ENCODE assay signal across 19 cellular contexts in genomic region chr1:211642870-211643269, GRCh38. TPM values are rescaled to one million over a fixed set of nuclear protein-coding genes. Genes with fewer than 3 reads are reported as not detected.
DNase-seq lines count a peak whose midpoint lies in the region; ATAC-seq, FAIRE-seq and TF ChIP-seq lines count a peak whose summit lies in the region.
"Had no signal": no experiment of that assay in that cellular context is flagged by ENCODE, and none has a peak within 500 bp of the region (broad histone marks: within the 10 kb centered on the region; RNA-seq: fewer than 3 reads in every experiment).

No MANE protein-coding gene starts in this region.

- no peak overlapping the region for H3K27ac Mint-ChIP-seq in osteocyte (ENCODE audit: unreplicated experiment)
- H3K27ac Mint-ChIP-seq in T-helper 2 cell treated with Interferon-gamma antibody and Interleukin-4, amounts not matched to agents 5 μg/mL and 100 μg/mL, for 36 hours: no peak overlapping the region
- H3K27ac Mint-ChIP-seq: activated CD4-positive, alpha-beta T cell treated with anti-CD3 and anti-CD28 coated beads for 36 hours; HFFc6 had no signal

- no peak for TF ChIP-seq EP300 in A549 (IDR thresholded peaks at IDR 0.05)

- TF ChIP-seq CTCF in A549 (IDR thresholded peaks at IDR 0.05) (no peak), coronary artery (IDR thresholded peaks at IDR 0.05) (no peak), osteocyte (IDR thresholded peaks at IDR 0.05) (no peak)

- no peak for TF ChIP-seq RAD21 in A549 (conservative IDR thresholded peaks at IDR 0.05 in 1 of 2, IDR thresholded peaks at IDR 0.05 in 1 of 2)

- no peak for TF ChIP-seq POLR2A in A549 (IDR thresholded peaks at IDR 0.05; ENCODE audit: low read length)

- CTCF ChIA-PET in A549 (lab: Yijun Ruan, JAX): interaction anchor here (0.7 to 4.7 kb wide), 5 partner anchors 10 to 320 kb away, joined by 3 to 33 read pairs (median 4); no protein-coding TSS in a partner anchor

- no peaks in the 10 kb centered on the region for H3K9me3 ChIP-seq in A549
- H3K9me3 ChIP-seq: mucosa of descending colon had no signal

- no peaks in the 10 kb centered on the region for H3K27me3 Mint-ChIP-seq in osteocyte (ENCODE audit: unreplicated experiment)
- peaks cover 10% of the 10 kb centered on the region for H3K27me3 Mint-ChIP-seq in T-helper 2 cell treated with Interferon-gamma antibody and Interleukin-4, amounts not matched to agents 5 μg/mL and 100 μg/mL, for 36 hours (ENCODE audit: low read depth)
- H3K27me3 Mint-ChIP-seq: activated CD4-positive, alpha-beta T cell treated with anti-CD3 and anti-CD28 coated beads for 36 hours; stimulated activated naive CD8-positive, alpha-beta T cell treated with anti-CD3 and anti-CD28 coated beads, Interleukin-15, amount 100 ng/mL, for 72 hours had no signal

- no peaks in the 10 kb centered on the region for H3K9me3 Mint-ChIP-seq in osteocyte (ENCODE audit: unreplicated experiment)
- no peaks in the 10 kb centered on the region for H3K9me3 Mint-ChIP-seq in T-helper 2 cell treated with Interferon-gamma antibody and Interleukin-4, amounts not matched to agents 5 μg/mL and 100 μg/mL, for 36 hours
- H3K9me3 Mint-ChIP-seq: HFFc6; stimulated activated naive CD8-positive, alpha-beta T cell treated with anti-CD3 and anti-CD28 coated beads, Interleukin-15, amount 100 ng/mL, for 72 hours had no signal

- in situ Hi-C loops in G401 (cut with HindIII; ENCODE audit: low sequenced_read_pairs): no loop called here

- no peak overlapping the region for H3K4me3 Mint-ChIP-seq in osteocyte (ENCODE audit: unreplicated experiment)
- H3K4me3 Mint-ChIP-seq in T-helper 2 cell treated with Interferon-gamma antibody and Interleukin-4, amounts not matched to agents 5 μg/mL and 100 μg/mL, for 36 hours: no peak overlapping the region
- H3K4me3 Mint-ChIP-seq: activated CD4-positive, alpha-beta T cell treated with anti-CD3 and anti-CD28 coated beads for 36 hours; HFFc6 had no signal

- no peak for FAIRE-seq in A549 (lab: Jason Lieb, UNC)
- FAIRE-seq: G401.6, GM12892 had no signal

- 94% methylated on average over 4 of the region's 4 CpGs for WGBS in A549 (ENCODE audit: missing lambda C conversion rate)

- no peaks in the 10 kb centered on the region for H3K36me3 Mint-ChIP-seq in osteocyte (ENCODE audit: unreplicated experiment)
- no peaks in the 10 kb centered on the region for H3K36me3 Mint-ChIP-seq in T-helper 2 cell treated with Interferon-gamma antibody and Interleukin-4, amounts not matched to agents 5 μg/mL and 100 μg/mL, for 36 hours (ENCODE audit: low read depth)

- peak; percentile 6 to 21; a peak in 2 of 6 replicates for ATAC-seq in A549
- ATAC-seq: activated CD4-positive, alpha-beta T cell treated with anti-CD3 and anti-CD28 coated beads for 36 hours had no signal

- POLR2A ChIA-PET in A549 (lab: Yijun Ruan, JAX): interaction anchor here (1.5 kb wide), 1 partner anchor 64 kb away, joined by 14 read pairs; the partner anchor contains the start of gene SLC30A1

- DNase-seq in A549 (ENCODE audit: low read depth in 1 of 2, low spot score in 1 of 2) (no peak), G401 (ENCODE audit: low spot score) (peak; percentile 3), coronary artery (ENCODE audit: low spot score) (no peak), osteocyte (ENCODE audit: extremely low spot score, unreplicated experiment) (peak; percentile 62), AG08396 (ENCODE audit: low spot score) (no peak), SK-N-DZ (ENCODE audit: low spot score) (no peak)
- DNase-seq in T-helper 2 cell treated with Interferon-gamma antibody and Interleukin-4, amounts not matched to agents 5 μg/mL and 100 μg/mL, for 36 hours (ENCODE audit: low spot score): no peak
- DNase-seq: activated CD4-positive, alpha-beta T cell treated with anti-CD3 and anti-CD28 coated beads for 36 hours; activated naive CD4-positive, alpha-beta T cell; foreskin melanocyte; HFFc6; mucosa of descending colon; NCI-H1105 treated with DMSO at 0.1 percent for 48 hours; NCI-H526 treated with DMSO at 0.1 percent for 48 hours; stimulated activated naive CD8-positive, alpha-beta T cell treated with anti-CD3 and anti-CD28 coated beads, Interleukin-15, amount 100 ng/mL, for 72 hours had no signal

- no peak overlapping the region for H3K4me2 ChIP-seq in A549

- peaks cover 67% of the 10 kb centered on the region for H3K4me1 ChIP-seq in A549

- H3K27ac ChIP-seq in A549: peak overlapping the region; percentile 60 to 83; a peak in 5 of 6 replicates
- peak overlapping the region; percentile 66 to 83 for H3K27ac ChIP-seq in coronary artery
- H3K27ac ChIP-seq: SK-N-MC had no signal

- peaks cover 52% of the 10 kb centered on the region for H3K4me1 Mint-ChIP-seq in osteocyte (ENCODE audit: unreplicated experiment)
- H3K4me1 Mint-ChIP-seq in T-helper 2 cell treated with Interferon-gamma antibody and Interleukin-4, amounts not matched to agents 5 μg/mL and 100 μg/mL, for 36 hours (ENCODE audit: low read depth): no peaks in the 10 kb centered on the region

- no peak overlapping the region for H3K4me3 ChIP-seq in A549
- no peak overlapping the region for H3K4me3 ChIP-seq in coronary artery
- H3K4me3 ChIP-seq: mucosa of descending colon, SK-N-MC had no signal

TF ChIP-seq in A549, 52 proteins besides CTCF, POLR2A, EP300 and RAD21:
- TF ChIP-seq RNF2 (IDR thresholded peaks at IDR 0.05; ENCODE audit: borderline replicate concordance, low read depth) (no peak), RARB (CRISPR knock-in tag; IDR thresholded peaks at IDR 0.05) (no peak), MYC (IDR thresholded peaks at IDR 0.05; ENCODE audit: borderline replicate concordance, low read length) (no peak), FOXS1 (CRISPR knock-in tag; IDR thresholded peaks at IDR 0.05) (no peak), NR3C1 (IDR thresholded peaks at IDR 0.05) (no peak), CBX2 (IDR thresholded peaks at IDR 0.05; ENCODE audit: borderline replicate concordance, low read depth) (no peak), USF2 (IDR thresholded peaks at IDR 0.05) (no peak), MAFK (IDR thresholded peaks at IDR 0.05; ENCODE audit: partially characterized antibody) (no peak), BCL3 (IDR thresholded peaks at IDR 0.05) (no peak), NPAS2 (CRISPR knock-in tag; IDR thresholded peaks at IDR 0.05; ENCODE audit: borderline replicate concordance) (no peak), HEYL (CRISPR knock-in tag; IDR thresholded peaks at IDR 0.05) (no peak), HES2 (IDR thresholded peaks at IDR 0.05) (no peak)

RNA-seq across cellular contexts. Expression of gene NEK2, which starts 32.6 kb away (rescaled TPM):
- polyA plus RNA-seq in A549 (2011; rRNA removed) (41.0 and 65.3 TPM in 2 replicates), A549 (2017; fragmentation: RNase III; extraction: RNeasy Plus Mini Kit Qiagen cat#74134 plus additional on column Dnase treatment) (38.1 to 45.1 TPM (median 42.0 TPM) in 3 replicates)
- 25.2 and 26.6 TPM in 2 replicates for polyA plus RNA-seq in A549 (2012; cell fraction: cytosol; rRNA removed)
- 11.0 and 14.8 TPM in 2 replicates for polyA plus RNA-seq in A549 (2012; cell fraction: nucleus; rRNA removed)
- polyA minus RNA-seq in A549 (2011; rRNA and poly(A)+ RNA removed): 19.4 and 22.6 TPM in 2 replicates
- 38.2 and 42.5 TPM in 2 replicates for total RNA-seq in G401 (2014; rRNA removed; shearing (Covaris generic))
- 3.9 and 4.4 TPM in 2 replicates for total RNA-seq in osteocyte
- polyA plus RNA-seq in SK-N-DZ (2014; cell fraction: cytosol; rRNA removed): 74.5 and 81.0 TPM in 2 replicates
- polyA plus RNA-seq in SK-N-DZ (2014; cell fraction: nucleus; rRNA removed): 34.4 and 40.4 TPM in 2 replicates
- polyA plus RNA-seq: right cardiac atrium had no signal

Comparison
In these comparisons a context has a peak if more than half of its experiments do, and no peak if none do; other contexts are left out.
1. DNase-seq: peak in G401 (single experiment) and osteocyte (single experiment); none in A549 (0 of 2), coronary artery (single experiment), AG08396 (single experiment), SK-N-DZ (single experiment) and T-helper 2 cell treated with Interferon-gamma antibody and Interleukin-4, amounts not matched to agents 5 μg/mL and 100 μg/mL, for 36 hours (single experiment).